In genomic region chr5:177392765-177393164, GRCh38 we compare ENCODE assay signal across 20 cellular contexts. TPM values are rescaled to one million over a fixed set of nuclear protein-coding genes. Genes with fewer than 3 reads are reported as not detected.
A peak's percentile ranks its signal among the peaks of the same experiment; 100 is the strongest.
DNase-seq lines count a peak whose midpoint lies in the region; ATAC-seq lines count a peak whose summit lies in the region.
"Had no signal": no experiment of that assay in that cellular context is flagged by ENCODE, and none has a peak within 500 bp of the region (broad histone marks: within the 10 kb centered on the region; RNA-seq: fewer than 3 reads in every experiment).

No MANE protein-coding gene starts in this region.

- H3K27me3 ChIP-seq in H7 (ENCODE audit: control insufficient read depth, insufficient read depth, low read length) = peaks cover 11% of the 10 kb centered on the region

- no peak for ATAC-seq in activated T-helper 17 cell treated with anti-CD3 and anti-CD28 coated beads, Interleukin-2, amount 50 U/mL, for 72 hours (replicated peaks)
- no peak for ATAC-seq in stimulated activated naive B cell treated with anti-CD40 and anti-IgM and Interleukin-4, amounts not matched to agents 10 μg/mL and 1 μg/mL and 100 μg/mL, for 72 hours (replicated peaks)
- ATAC-seq in HG03159 (IDR thresholded peaks at IDR 0.05; ENCODE audit: unreplicated experiment) = no peak
- ATAC-seq: HepG2 had no signal

- peaks cover 35% of the 10 kb centered on the region for H3K4me1 Mint-ChIP-seq in activated T-helper 17 cell treated with anti-CD3 and anti-CD28 coated beads, Interleukin-2, amount 50 U/mL, for 72 hours
- peaks cover 22 to 33% of the 10 kb centered on the region in 2 donors for H3K4me1 Mint-ChIP-seq in stimulated activated naive B cell treated with anti-CD40 and anti-IgM and Interleukin-4, amounts not matched to agents 10 μg/mL and 1 μg/mL and 100 μg/mL, for 72 hours

- peak overlapping the region; percentile 67 for H3K27ac Mint-ChIP-seq in activated T-helper 17 cell treated with anti-CD3 and anti-CD28 coated beads, Interleukin-2, amount 50 U/mL, for 72 hours
- peak overlapping the region; percentile 28 for H3K27ac Mint-ChIP-seq in stimulated activated naive B cell treated with anti-CD40 and anti-IgM and Interleukin-4, amounts not matched to agents 10 μg/mL and 1 μg/mL and 100 μg/mL, for 72 hours

- no peaks in the 10 kb centered on the region for H3K36me3 ChIP-seq in H7 (replicated peaks; ENCODE audit: control insufficient read depth, insufficient read depth, low read length)

- H3K4me3 ChIP-seq in H7 (ENCODE audit: insufficient read depth, low read depth, low read length) = no peak overlapping the region
- H3K4me3 ChIP-seq: GM23248 had no signal

- H3K9me3 Mint-ChIP-seq in activated T-helper 17 cell treated with anti-CD3 and anti-CD28 coated beads, Interleukin-2, amount 50 U/mL, for 72 hours = no peaks in the 10 kb centered on the region
- H3K9me3 Mint-ChIP-seq in stimulated activated naive B cell treated with anti-CD40 and anti-IgM and Interleukin-4, amounts not matched to agents 10 μg/mL and 1 μg/mL and 100 μg/mL, for 72 hours = no peaks in the 10 kb centered on the region

- H3K36me3 Mint-ChIP-seq in activated T-helper 17 cell treated with anti-CD3 and anti-CD28 coated beads, Interleukin-2, amount 50 U/mL, for 72 hours (ENCODE audit: low read depth) = no peaks in the 10 kb centered on the region
- no peaks in the 10 kb centered on the region for H3K36me3 Mint-ChIP-seq in stimulated activated naive B cell treated with anti-CD40 and anti-IgM and Interleukin-4, amounts not matched to agents 10 μg/mL and 1 μg/mL and 100 μg/mL, for 72 hours

- H3K27me3 Mint-ChIP-seq in activated T-helper 17 cell treated with anti-CD3 and anti-CD28 coated beads, Interleukin-2, amount 50 U/mL, for 72 hours = no peaks in the 10 kb centered on the region
- H3K27me3 Mint-ChIP-seq in stimulated activated naive B cell treated with anti-CD40 and anti-IgM and Interleukin-4, amounts not matched to agents 10 μg/mL and 1 μg/mL and 100 μg/mL, for 72 hours = peaks cover 17 to 34% of the 10 kb centered on the region in 2 donors

- H3K4me3 Mint-ChIP-seq in activated T-helper 17 cell treated with anti-CD3 and anti-CD28 coated beads, Interleukin-2, amount 50 U/mL, for 72 hours = no peak overlapping the region
- no peak overlapping the region for H3K4me3 Mint-ChIP-seq in stimulated activated naive B cell treated with anti-CD40 and anti-IgM and Interleukin-4, amounts not matched to agents 10 μg/mL and 1 μg/mL and 100 μg/mL, for 72 hours

- DNase-seq in NCI-H345 (lab: John Stamatoyannopoulos, UW) (peak; percentile 23), NCI-H345 treated with DMSO at 0.1 percent for 48 hours (lab: John Stamatoyannopoulos, UW; ENCODE audit: unreplicated experiment) (no peak), H7 (peak; percentile 35), NCI-H2196 (lab: John Stamatoyannopoulos, UW; ENCODE audit: unreplicated experiment) (no peak), HCEC 1CT (no peak)
- DNase-seq in stimulated activated naive B cell treated with anti-CD40 and anti-IgM and Interleukin-4, amounts not matched to agents 10 μg/mL and 1 μg/mL and 100 μg/mL, for 72 hours = no peak
- DNase-seq: COR-L47, DMS153, GM23248, KG1, NCI-H1105 treated with DMSO at 0.1 percent for 48 hours, NCI-H187 treated with DMSO at 0.1 percent for 48 hours, NCI-H748 treated with DMSO at 0.1 percent for 48 hours, SHP77 treated with DMSO at 0.1 percent for 48 hours had no signal

RNA-seq across cellular contexts. Expression of gene PFN3, which starts 7.7 kb away (rescaled TPM):
- not detected in 2 replicates for total RNA-seq in H7 (2014; rRNA removed; shearing (Covaris generic))
- total RNA-seq in activated T-helper 17 cell treated with anti-CD3 and anti-CD28 coated beads, Interleukin-2, amount 50 U/mL, for 72 hours = not detected
- total RNA-seq: A172, GM23248, HepG2, NCI-H460, RPMI7951 had no signal

RNA-seq across cellular contexts. Expression of gene SLC34A1, which starts 8.5 kb away (rescaled TPM):
- not detected in 2 replicates for total RNA-seq in H7 (2014; rRNA removed; shearing (Covaris generic))
- 1 to 10 TPM in 1 of 2 donors, under 1 TPM in 1; 0.56 to 1.1 TPM for total RNA-seq in activated T-helper 17 cell treated with anti-CD3 and anti-CD28 coated beads, Interleukin-2, amount 50 U/mL, for 72 hours
- total RNA-seq: GM23248, NCI-H460, RPMI7951 had no signal

RNA-seq across cellular contexts. Expression of gene F12, which starts 16.6 kb away (rescaled TPM):
- 3.2 and 3.7 TPM in 2 replicates for total RNA-seq in H7 (2014; rRNA removed; shearing (Covaris generic))
- 1 to 10 TPM; 3.7 to 4.6 TPM for total RNA-seq in activated T-helper 17 cell treated with anti-CD3 and anti-CD28 coated beads, Interleukin-2, amount 50 U/mL, for 72 hours

RNA-seq across cellular contexts. Expression of gene GRK6, which starts 33.7 kb away (rescaled TPM):
- 62.4 and 66.8 TPM in 2 replicates for total RNA-seq in H7 (2014; rRNA removed; shearing (Covaris generic))
- 100 to 1,000 TPM; 108 to 130 TPM for total RNA-seq in activated T-helper 17 cell treated with anti-CD3 and anti-CD28 coated beads, Interleukin-2, amount 50 U/mL, for 72 hours

RNA-seq across cellular contexts. Expression of gene RGS14, which starts 35.0 kb away (rescaled TPM):
- total RNA-seq in H7 (2014; rRNA removed; shearing (Covaris generic)) = 31.0 and 32.4 TPM in 2 replicates
- total RNA-seq in activated T-helper 17 cell treated with anti-CD3 and anti-CD28 coated beads, Interleukin-2, amount 50 U/mL, for 72 hours = 100 to 1,000 TPM in 1 of 2 donors, 10 to 100 TPM in 1; 45.5 to 102 TPM

Comparison
In these comparisons a context has a peak if more than half of its experiments do, and no peak if none do; other contexts are left out.
1. DNase-seq: peak in NCI-H345 (single experiment) and H7 (single experiment); none in NCI-H345 treated with DMSO at 0.1 percent for 48 hours (single experiment), stimulated activated naive B cell treated with anti-CD40 and anti-IgM and Interleukin-4, amounts not matched to agents 10 μg/mL and 1 μg/mL and 100 μg/mL, for 72 hours (single experiment), NCI-H2196 (single experiment) and HCEC 1CT (single experiment).